In the genomic region with DNA sequence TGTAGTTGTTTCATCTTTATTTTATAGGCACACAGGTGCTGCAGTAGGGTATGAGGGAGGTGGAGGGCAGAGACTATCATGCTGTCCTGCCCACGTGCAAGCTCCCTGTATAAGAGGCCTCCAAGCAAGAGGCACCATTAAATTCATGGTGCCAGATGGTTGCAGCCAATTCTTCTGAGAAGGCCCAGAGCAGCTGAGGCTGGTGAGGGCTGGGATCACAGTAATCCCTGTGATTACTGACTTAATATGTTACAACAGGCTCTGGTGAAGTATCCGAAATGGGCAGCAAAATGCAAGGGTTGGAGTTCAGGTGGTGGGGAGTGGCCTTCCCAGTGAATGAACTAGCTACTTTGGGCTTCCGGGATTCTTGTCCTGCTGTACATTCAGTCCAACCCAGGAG, we compare ENCODE assay signal across 17 cellular contexts.
DNase-seq lines count a peak whose midpoint lies in the region; ATAC-seq and TF ChIP-seq lines count a peak whose summit lies in the region.
"Had no signal": no experiment of that assay in that cellular context is flagged by ENCODE, and none has a peak within 500 bp of the region (broad histone marks: within the 10 kb centered on the region; RNA-seq: fewer than 3 reads in every experiment).

No MANE protein-coding gene starts in this region.

- no peak for ATAC-seq in left lobe of liver
- ATAC-seq: A549, GM23338, SK-N-SH treated with all-trans-retinoic acid at 6 μM for 48 hours had no signal

- DNase-seq in D341Med (ENCODE audit: low spot score) = peak; percentile 82
- DNase-seq in DMS 273 treated with DMSO at 0.1 percent for 48 hours (lab: John Stamatoyannopoulos, UW) = peak; percentile 46
- DNase-seq in WERI-Rb-1 = peak; percentile 95
- DNase-seq in mesenteric fat pad (ENCODE audit: low spot score) = peak; percentile 67
- no peak for DNase-seq in anterior cingulate cortex (lab: John Stamatoyannopoulos, UW)
- no peak for DNase-seq in left lobe of liver (ENCODE audit: low spot score)
- DNase-seq in stimulated activated CD4-positive, alpha-beta T cell treated with anti-CD3 and anti-CD28 coated beads, Interleukin-4, amount 100 ng/mL, for 24 hours = no peak
- DNase-seq: DND-41; Kasumi-1; NCI-H1694; NCI-H2081; NCI-H510A treated with DMSO at 0.1 percent for 48 hours; NK-92 treated with Interleukin-12 subunit alpha and Interleukin-12 subunit beta, amount 100 ng/mL, for 24 hours had no signal

- H3K9me3 ChIP-seq in WERI-Rb-1 (ENCODE audit: severe bottlenecking) = no peaks in the 10 kb centered on the region
- H3K9me3 ChIP-seq: A549, HAP-1 had no signal

- H3K4me3 ChIP-seq in WERI-Rb-1 (ENCODE audit: low read depth, low read length) = no peak overlapping the region
- H3K4me3 ChIP-seq: A549, GM23338, HAP-1 had no signal

- H3K27me3 ChIP-seq in WERI-Rb-1 (ENCODE audit: insufficient read depth, low read depth, severe bottlenecking) = no peaks in the 10 kb centered on the region

- peak overlapping the region; percentile 86 for H3K27ac ChIP-seq in WERI-Rb-1
- H3K27ac ChIP-seq: A549 had no signal

- no peaks in the 10 kb centered on the region for H3K36me3 ChIP-seq in WERI-Rb-1
- H3K36me3 ChIP-seq: HAP-1 had no signal

- TF ChIP-seq CTCF in WERI-Rb-1 (IDR thresholded peaks at IDR 0.05; ENCODE audit: low read depth, low read length) = no peak

Comparison
In these comparisons a context has a peak if more than half of its experiments do, and no peak if none do; other contexts are left out.
1. DNase-seq: peak in D341Med (single experiment), DMS 273 treated with DMSO at 0.1 percent for 48 hours (single experiment), WERI-Rb-1 (single experiment) and mesenteric fat pad (single experiment); none in anterior cingulate cortex (0 of 58), left lobe of liver (single experiment) and stimulated activated CD4-positive, alpha-beta T cell treated with anti-CD3 and anti-CD28 coated beads, Interleukin-4, amount 100 ng/mL, for 24 hours (single experiment).